ENCODE assay signal across 30 cellular contexts in the genomic region with DNA sequence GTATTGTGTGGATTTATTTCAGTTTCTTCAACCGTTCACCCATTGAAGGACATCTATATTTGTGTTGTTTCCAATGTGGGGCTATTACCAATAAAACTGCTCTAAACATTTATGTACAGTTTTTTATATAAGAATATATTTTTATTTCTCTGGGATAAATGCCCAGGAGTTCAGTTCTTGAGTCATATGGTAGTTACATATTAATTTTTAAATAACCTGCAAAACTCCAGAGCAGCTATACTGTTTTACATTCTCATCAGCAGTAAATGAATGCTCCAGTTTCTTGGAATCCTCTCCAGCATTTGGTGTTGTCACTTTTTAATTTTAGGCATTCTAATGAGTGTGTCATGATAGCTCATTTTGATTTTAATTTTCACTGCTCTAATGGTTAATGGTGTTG. TPM values are rescaled to one million over a fixed set of nuclear protein-coding genes. Genes with fewer than 3 reads are reported as not detected.
DNase-seq lines count a peak whose midpoint lies in the region; ATAC-seq and TF ChIP-seq lines count a peak whose summit lies in the region.
"Had no signal": no experiment of that assay in that cellular context is flagged by ENCODE, and none has a peak within 500 bp of the region (broad histone marks: within the 10 kb centered on the region; RNA-seq: fewer than 3 reads in every experiment).

No MANE protein-coding gene starts in this region.

- no peak for ATAC-seq in activated T-cell treated with anti-CD3 and anti-CD28 coated beads, Interleukin-2, amount 50 U/mL, for 72 hours (replicated peaks in 1 of 2)
- no peak for ATAC-seq in activated T-cell treated with anti-CD3 and anti-CD28 coated beads, Interleukin-2, amount 50 U/mL, for 4 hours
- ATAC-seq: CD8-positive, alpha-beta T cell; right cardiac atrium had no signal

- peaks cover 6% of the 10 kb centered on the region for H3K4me1 Mint-ChIP-seq in activated T-cell treated with anti-CD3 and anti-CD28 coated beads, Interleukin-2, amount 50 U/mL, for 72 hours (ENCODE audit: low read depth)
- peaks cover 9% of the 10 kb centered on the region for H3K4me1 Mint-ChIP-seq in activated T-cell treated with anti-CD3 and anti-CD28 coated beads, Interleukin-2, amount 50 U/mL, for 4 hours (ENCODE audit: low read depth)
- H3K4me1 Mint-ChIP-seq: neural crest cell had no signal

- no peak overlapping the region for H3K4me3 Mint-ChIP-seq in activated T-cell treated with anti-CD3 and anti-CD28 coated beads, Interleukin-2, amount 50 U/mL, for 72 hours
- H3K4me3 Mint-ChIP-seq in activated T-cell treated with anti-CD3 and anti-CD28 coated beads, Interleukin-2, amount 50 U/mL, for 4 hours, result no peak overlapping the region
- H3K4me3 Mint-ChIP-seq: activated CD4-positive, alpha-beta memory T cell treated with anti-CD3 and anti-CD28 coated beads for 36 hours; B cell; CD8-positive, alpha-beta T cell; neural crest cell had no signal

- no peaks in the 10 kb centered on the region for H3K9me3 Mint-ChIP-seq in activated T-cell treated with anti-CD3 and anti-CD28 coated beads, Interleukin-2, amount 50 U/mL, for 72 hours
- no peaks in the 10 kb centered on the region for H3K9me3 Mint-ChIP-seq in activated T-cell treated with anti-CD3 and anti-CD28 coated beads, Interleukin-2, amount 50 U/mL, for 4 hours
- H3K9me3 Mint-ChIP-seq: activated CD4-positive, alpha-beta memory T cell treated with anti-CD3 and anti-CD28 coated beads for 36 hours; activated T-helper 2 cell treated with anti-CD3 and anti-CD28 coated beads, Interferon-gamma antibody, Interleukin-2, Interleukin-4, amounts not matched to agents 10 μg/mL and 5 μg/mL and 100 μg/mL, durations not matched to agents 14 hours and 24 hours and 36 hours; CD8-positive, alpha-beta T cell; neural crest cell had no signal

- no peaks in the 10 kb centered on the region for H3K79me2 ChIP-seq in SU-DHL-6 (ENCODE audit: insufficient read depth, low read length)

- H3K4me2 ChIP-seq in SU-DHL-6 (ENCODE audit: low read depth, low read length, poor library complexity, severe bottlenecking), result no peak overlapping the region
- H3K4me2 ChIP-seq: smooth muscle cell had no signal

- no peaks in the 10 kb centered on the region for H4K20me1 ChIP-seq in SU-DHL-6 (ENCODE audit: low read depth, low read length)

- peak overlapping the region; percentile 24 for H3K27ac Mint-ChIP-seq in activated T-cell treated with anti-CD3 and anti-CD28 coated beads, Interleukin-2, amount 50 U/mL, for 72 hours
- H3K27ac Mint-ChIP-seq: activated CD4-positive, alpha-beta memory T cell treated with anti-CD3 and anti-CD28 coated beads for 36 hours; B cell; CD8-positive, alpha-beta T cell had no signal

- DNase-seq in activated T-cell treated with anti-CD3 and anti-CD28 coated beads, Interleukin-2, amount 50 U/mL, for 72 hours, result no peak
- no peak for DNase-seq in activated T-cell treated with anti-CD3 and anti-CD28 coated beads, Interleukin-2, amount 50 U/mL, for 4 hours
- DNase-seq in epithelial cell of prostate (ENCODE audit: low read depth, low spot score) (no peak), renal cortical epithelial cell (ENCODE audit: low read depth) (peak; percentile 21), OCI-M1 (lab: John Stamatoyannopoulos, UW) (no peak), DMS79 treated with DMSO at 0.1 percent for 48 hours (lab: John Stamatoyannopoulos, UW) (no peak)
- DNase-seq in activated CD4-positive, alpha-beta T cell treated with anti-CD3 and anti-CD28 coated beads for 1 hour, result no peak
- DNase-seq: activated CD4-positive, alpha-beta memory T cell treated with anti-CD3 and anti-CD28 coated beads for 36 hours; activated CD8-positive, alpha-beta memory T cell treated with anti-CD3 and anti-CD28 coated beads, Interleukin-2, amount 50 U/mL, for 48 hours; activated naive CD4-positive, alpha-beta T cell treated with anti-CD3 and anti-CD28 coated beads, Interleukin-2, amount 50 U/mL, for 16 hours; CD8-positive, alpha-beta T cell; esophagus squamous epithelium; NCI-H1048; NCI-H446 treated with DMSO at 0.1 percent for 48 hours; NCI-H774; Peyer's patch; SIG-M5; stimulated activated naive CD4-positive, alpha-beta T cell treated with Interleukin-2 at 50 U/mL for 16 hours; T-helper 1 cell; upper lobe of right lung had no signal

- H3K27ac ChIP-seq in SU-DHL-6 (ENCODE audit: low read depth, low read length), result peak overlapping the region; percentile 13; the same call in 1 of the 2 replicates
- H3K27ac ChIP-seq in epithelial cell of prostate, result peak overlapping the region; percentile 19
- H3K27ac ChIP-seq: ascending aorta, esophagus squamous epithelium, Peyer's patch, suprapubic skin, upper lobe of right lung had no signal

- no peaks in the 10 kb centered on the region for H3K9me3 ChIP-seq in SU-DHL-6 (ENCODE audit: insufficient read depth, low read length)
- H3K9me3 ChIP-seq: ascending aorta, esophagus squamous epithelium, Peyer's patch, suprapubic skin, upper lobe of right lung had no signal

- TF ChIP-seq CTCF in SU-DHL-6 (IDR thresholded peaks at IDR 0.05; ENCODE audit: insufficient read depth, low read length, poor library complexity, severe bottlenecking), result no peak

- no peaks in the 10 kb centered on the region for H3K27me3 ChIP-seq in SU-DHL-6 (ENCODE audit: low read length)
- H3K27me3 ChIP-seq: ascending aorta, esophagus squamous epithelium, foreskin keratinocyte, Peyer's patch, suprapubic skin, upper lobe of right lung had no signal

- H3K4me3 ChIP-seq in SU-DHL-6 (ENCODE audit: insufficient read depth, low read length, poor library complexity, severe bottlenecking), result no peak overlapping the region
- H3K4me3 ChIP-seq: ascending aorta, esophagus squamous epithelium, lung, Peyer's patch, smooth muscle cell, suprapubic skin, upper lobe of right lung had no signal

- H3K9ac ChIP-seq in SU-DHL-6 (ENCODE audit: low read length), result no peak overlapping the region

- H3K36me3 Mint-ChIP-seq in activated T-cell treated with anti-CD3 and anti-CD28 coated beads, Interleukin-2, amount 50 U/mL, for 72 hours (ENCODE audit: insufficient read depth in 2 of 2), result peaks cover 7 to 13% of the 10 kb centered on the region in 2 donors
- H3K36me3 Mint-ChIP-seq in activated T-cell treated with anti-CD3 and anti-CD28 coated beads, Interleukin-2, amount 50 U/mL, for 4 hours (ENCODE audit: insufficient read depth), result peaks cover 25% of the 10 kb centered on the region

- H3F3A ChIP-seq in SU-DHL-6 (ENCODE audit: insufficient read depth), result peaks cover 23% of the 10 kb centered on the region; the same call in 1 of the 2 replicates

- no peak overlapping the region for H2AFZ ChIP-seq in SU-DHL-6 (ENCODE audit: low read depth, low read length, severe bottlenecking)

- peaks cover 30% of the 10 kb centered on the region for H3K36me3 ChIP-seq in SU-DHL-6 (ENCODE audit: low read length)

- H3K9me2 ChIP-seq in SU-DHL-6 (replicated peaks; ENCODE audit: insufficient read depth, low read length), result no peaks in the 10 kb centered on the region

- no peaks in the 10 kb centered on the region for H3K27me3 Mint-ChIP-seq in activated T-cell treated with anti-CD3 and anti-CD28 coated beads, Interleukin-2, amount 50 U/mL, for 72 hours (ENCODE audit: low read depth)
- no peaks in the 10 kb centered on the region for H3K27me3 Mint-ChIP-seq in activated T-cell treated with anti-CD3 and anti-CD28 coated beads, Interleukin-2, amount 50 U/mL, for 4 hours (ENCODE audit: low read depth)
- H3K27me3 Mint-ChIP-seq: activated CD4-positive, alpha-beta memory T cell treated with anti-CD3 and anti-CD28 coated beads for 36 hours; B cell had no signal

RNA-seq across cellular contexts. Expression of a gene that starts 36.1 kb away (rescaled TPM):
- 10 to 100 TPM; 52.2 to 67.3 TPM for total RNA-seq in activated T-cell treated with anti-CD3 and anti-CD28 coated beads, Interleukin-2, amount 50 U/mL, for 72 hours
- 10 to 100 TPM; 39.9 to 52.4 (median 48.5) TPM for total RNA-seq in activated T-cell treated with anti-CD3 and anti-CD28 coated beads, Interleukin-2, amount 50 U/mL, for 4 hours
- total RNA-seq in renal cortical epithelial cell, result 59.7 and 75.5 TPM in 2 replicates
